10 cellular contexts compared by ENCODE assay signal in genomic region chr11:86551693-86552092, GRCh38.
DNase-seq lines count a peak whose midpoint lies in the region; ATAC-seq and TF ChIP-seq lines count a peak whose summit lies in the region.
"Had no signal": no experiment of that assay in that cellular context is flagged by ENCODE, and none has a peak within 500 bp of the region (broad histone marks: within the 10 kb centered on the region; RNA-seq: fewer than 3 reads in every experiment).

No MANE protein-coding gene starts in this region.

- no peak overlapping the region for H3K4me3 ChIP-seq in body of pancreas
- no peak overlapping the region for H3K4me3 ChIP-seq in muscle layer of duodenum (ENCODE audit: low read depth in 1 of 2, low read length in 2 of 2)
- H3K4me3 ChIP-seq in effector memory CD4-positive, alpha-beta T cell (ENCODE audit: insufficient read depth, low read depth, low read length, poor library complexity, severe bottlenecking) = no peak overlapping the region

- H3K27ac ChIP-seq in body of pancreas (peak overlapping the region in 3 of 4 donors; percentile 32 to 68 (median 63)), muscle layer of duodenum (ENCODE audit: low read length) (peak overlapping the region; percentile 6)
- no peak overlapping the region for H3K27ac ChIP-seq in effector memory CD4-positive, alpha-beta T cell (ENCODE audit: insufficient read depth, low read length, poor library complexity, severe bottlenecking)

- intact Hi-C loops in body of pancreas (cut with DNase I) = no loop called here

- no peak overlapping the region for H3K4me3 Mint-ChIP-seq in activated T-cell treated with anti-CD3 and anti-CD28 coated beads, Interleukin-2, amount 50 U/mL, for 72 hours
- H3K4me3 Mint-ChIP-seq: CD14-positive monocyte had no signal

- no peaks in the 10 kb centered on the region for H3K9me3 Mint-ChIP-seq in activated T-cell treated with anti-CD3 and anti-CD28 coated beads, Interleukin-2, amount 50 U/mL, for 72 hours

- DNase-seq in DMS53 (lab: John Stamatoyannopoulos, UW) = peak; percentile 56
- DNase-seq in body of pancreas = no peak
- DNase-seq in activated T-cell treated with anti-CD3 and anti-CD28 coated beads, Interleukin-2, amount 50 U/mL, for 72 hours = no peak
- DNase-seq in effector memory CD4-positive, alpha-beta T cell = no peak
- DNase-seq in activated naive CD4-positive, alpha-beta T cell (lab: John Stamatoyannopoulos, UW) = no peak
- no peak for DNase-seq in DMS79 treated with DMSO at 0.1 percent for 48 hours (lab: John Stamatoyannopoulos, UW)
- DNase-seq: cerebellar nuclear complex had no signal

- H3K27me3 ChIP-seq in body of pancreas (no peaks in the 10 kb centered on the region), muscle layer of duodenum (ENCODE audit: low read depth, low read length) (no peaks in the 10 kb centered on the region)
- H3K27me3 ChIP-seq in effector memory CD4-positive, alpha-beta T cell (replicated peaks; ENCODE audit: control insufficient read depth, insufficient read depth, low read length, poor library complexity, severe bottlenecking) = no peaks in the 10 kb centered on the region

- 67 to 85% methylated on average over 3 of the region's 3 CpGs for WGBS in body of pancreas, 2 donors

- H3K4me1 Mint-ChIP-seq in activated T-cell treated with anti-CD3 and anti-CD28 coated beads, Interleukin-2, amount 50 U/mL, for 72 hours (ENCODE audit: low read depth) = no peaks in the 10 kb centered on the region

- H3K4me1 ChIP-seq in body of pancreas (peaks cover 43% of the 10 kb centered on the region), muscle layer of duodenum (ENCODE audit: control insufficient read depth in 1 of 2, insufficient read depth in 2 of 2, low read length in 2 of 2) (peaks cover 0 to 10% of the 10 kb centered on the region in 2 donors)
- no peaks in the 10 kb centered on the region for H3K4me1 ChIP-seq in effector memory CD4-positive, alpha-beta T cell (ENCODE audit: control insufficient read depth, insufficient read depth, low read length, poor library complexity, severe bottlenecking)

- no peak for TF ChIP-seq POLR2A in body of pancreas (IDR thresholded peaks at IDR 0.05)

- no peaks in the 10 kb centered on the region for H3K9me3 ChIP-seq in body of pancreas
- H3K9me3 ChIP-seq in muscle layer of duodenum (ENCODE audit: control insufficient read depth in 1 of 2, low read length in 2 of 2) = no peaks in the 10 kb centered on the region
- no peaks in the 10 kb centered on the region for H3K9me3 ChIP-seq in effector memory CD4-positive, alpha-beta T cell (ENCODE audit: control insufficient read depth, low read length)

- peak; percentile 32 for ATAC-seq in HG02798 (IDR thresholded peaks at IDR 0.05; ENCODE audit: poor library complexity, unreplicated experiment)
- peak; percentile 47 for ATAC-seq in body of pancreas
- no peak for ATAC-seq in activated T-cell treated with anti-CD3 and anti-CD28 coated beads, Interleukin-2, amount 50 U/mL, for 72 hours (replicated peaks in 1 of 2)

- H3K27ac Mint-ChIP-seq in activated T-cell treated with anti-CD3 and anti-CD28 coated beads, Interleukin-2, amount 50 U/mL, for 72 hours = no peak overlapping the region

- H3K36me3 ChIP-seq in body of pancreas (replicated peaks in 1 of 2; ENCODE audit: insufficient read depth in 1 of 2, low read depth in 2 of 2) (no peaks in the 10 kb centered on the region), muscle layer of duodenum (ENCODE audit: control insufficient read depth in 1 of 2, insufficient read depth in 2 of 2, low read length in 2 of 2) (peaks cover 0 to 10% of the 10 kb centered on the region in 2 donors)
- no peaks in the 10 kb centered on the region for H3K36me3 ChIP-seq in effector memory CD4-positive, alpha-beta T cell (ENCODE audit: control insufficient read depth, insufficient read depth, low read length)

- H3K36me3 Mint-ChIP-seq in activated T-cell treated with anti-CD3 and anti-CD28 coated beads, Interleukin-2, amount 50 U/mL, for 72 hours (ENCODE audit: insufficient read depth in 2 of 2) = no peaks in the 10 kb centered on the region
- H3K36me3 Mint-ChIP-seq: CD14-positive monocyte had no signal

- no peaks in the 10 kb centered on the region for H3K27me3 Mint-ChIP-seq in activated T-cell treated with anti-CD3 and anti-CD28 coated beads, Interleukin-2, amount 50 U/mL, for 72 hours (ENCODE audit: low read depth)

- no peak for TF ChIP-seq CTCF in body of pancreas (IDR thresholded peaks at IDR 0.05)

Comparison
In these comparisons a context has a peak if more than half of its experiments do, and no peak if none do; other contexts are left out.
1. ATAC-seq: peak in HG02798 (single experiment) and body of pancreas (single experiment); none in activated T-cell treated with anti-CD3 and anti-CD28 coated beads, Interleukin-2, amount 50 U/mL, for 72 hours (0 of 2).